ENCODE assay signal across 15 cellular contexts in the genomic region with DNA sequence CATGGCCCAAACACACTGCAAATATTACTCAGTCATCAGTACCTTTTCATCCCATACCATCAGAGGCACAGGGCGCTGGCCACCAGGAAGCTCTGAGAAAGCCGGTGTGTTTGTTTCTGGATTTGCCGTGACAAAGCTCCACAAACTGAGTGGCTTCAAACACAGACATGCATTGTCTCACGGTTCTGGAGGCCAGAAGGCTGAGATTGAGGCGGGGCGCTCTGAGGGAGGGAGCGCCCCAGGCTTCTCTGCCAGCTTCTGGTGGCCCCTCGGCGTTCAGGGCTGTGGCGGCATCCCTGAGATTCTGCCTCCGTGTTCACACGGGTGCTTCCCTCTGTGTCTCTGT.
"Had no signal": no experiment of that assay in that cellular context is flagged by ENCODE, and none has a peak within 500 bp of the region (broad histone marks: within the 10 kb centered on the region; RNA-seq: fewer than 3 reads in every experiment).

No MANE protein-coding gene starts in this region.

- H3K36me3 Mint-ChIP-seq: activated naive CD4-positive, alpha-beta T cell treated with anti-CD3 and anti-CD28 coated beads, Interleukin-2, amount 50 U/mL, for 24 hours; immature natural killer cell; memory B cell; stimulated activated effector memory CD8-positive, alpha-beta T cell treated with anti-CD3 and anti-CD28 coated beads, Interleukin-12 subunit alpha, Interleukin-12 subunit beta, amount 100 ng/mL, for 72 hours had no signal

- H3K27me3 ChIP-seq: right atrium auricular region, tibial nerve had no signal

- H3K36me3 ChIP-seq: neutrophil, right atrium auricular region, tibial nerve had no signal

- H3K4me2 ChIP-seq: smooth muscle cell had no signal

- H3K4me3 ChIP-seq: right atrium auricular region, smooth muscle cell, tibial nerve had no signal

- H3K4me3 Mint-ChIP-seq: activated naive CD4-positive, alpha-beta T cell treated with anti-CD3 and anti-CD28 coated beads, Interleukin-2, amount 50 U/mL, for 24 hours; central memory CD8-positive, alpha-beta T cell; immature natural killer cell; memory B cell; stimulated activated effector memory CD8-positive, alpha-beta T cell treated with anti-CD3 and anti-CD28 coated beads, Interleukin-12 subunit alpha, Interleukin-12 subunit beta, amount 100 ng/mL, for 72 hours had no signal

- H3K27me3 Mint-ChIP-seq: activated naive CD4-positive, alpha-beta T cell treated with anti-CD3 and anti-CD28 coated beads, Interleukin-2, amount 50 U/mL, for 24 hours; central memory CD8-positive, alpha-beta T cell; memory B cell had no signal

- H3K27ac Mint-ChIP-seq: activated naive CD4-positive, alpha-beta T cell treated with anti-CD3 and anti-CD28 coated beads, Interleukin-2, amount 50 U/mL, for 24 hours; activated T-helper 2 cell treated with anti-CD3 and anti-CD28 coated beads, Interferon-gamma antibody, Interleukin-2, Interleukin-4, amounts not matched to agents 10 μg/mL and 5 μg/mL and 100 μg/mL, durations not matched to agents 14 hours and 24 hours and 36 hours; immature natural killer cell; memory B cell; stimulated activated effector memory CD8-positive, alpha-beta T cell treated with anti-CD3 and anti-CD28 coated beads, Interleukin-12 subunit alpha, Interleukin-12 subunit beta, amount 100 ng/mL, for 72 hours had no signal

- H3K27ac ChIP-seq: neutrophil, right atrium auricular region had no signal

- H3K9me3 ChIP-seq: neutrophil, right atrium auricular region, tibial nerve had no signal

- H3K9me3 Mint-ChIP-seq: activated naive CD4-positive, alpha-beta T cell treated with anti-CD3 and anti-CD28 coated beads, Interleukin-2, amount 50 U/mL, for 24 hours; activated T-helper 2 cell treated with anti-CD3 and anti-CD28 coated beads, Interferon-gamma antibody, Interleukin-2, Interleukin-4, amounts not matched to agents 10 μg/mL and 5 μg/mL and 100 μg/mL, durations not matched to agents 14 hours and 24 hours and 36 hours; central memory CD8-positive, alpha-beta T cell; immature natural killer cell; memory B cell; stimulated activated effector memory CD8-positive, alpha-beta T cell treated with anti-CD3 and anti-CD28 coated beads, Interleukin-12 subunit alpha, Interleukin-12 subunit beta, amount 100 ng/mL, for 72 hours had no signal

- DNase-seq: cortex of kidney; effector memory CD4-positive, alpha-beta T cell; immature natural killer cell; left cardiac atrium; T-helper 2 cell had no signal

- ATAC-seq: activated CD4-positive, CD25-positive, alpha-beta regulatory T cell treated with anti-CD3 and anti-CD28 coated beads, Interleukin-2, amount 50 U/mL, for 24 hours; left cardiac atrium; stimulated activated effector memory CD8-positive, alpha-beta T cell treated with anti-CD3 and anti-CD28 coated beads, Interleukin-12 subunit alpha, Interleukin-12 subunit beta, amount 100 ng/mL, for 72 hours had no signal
